In genomic region chr7:155807805-155808550, GRCh38 we compare ENCODE assay signal across 1 cellular context.
A peak's percentile ranks its signal among the peaks of the same experiment; 100 is the strongest.
TF ChIP-seq lines count a peak whose summit lies in the region.

No MANE protein-coding gene starts in this region.

TF ChIP-seq in HepG2, 621 proteins besides CTCF, POLR2A, EP300 and RAD21 (continued from another document and continues in another):
- TF ChIP-seq, protein P1, sequence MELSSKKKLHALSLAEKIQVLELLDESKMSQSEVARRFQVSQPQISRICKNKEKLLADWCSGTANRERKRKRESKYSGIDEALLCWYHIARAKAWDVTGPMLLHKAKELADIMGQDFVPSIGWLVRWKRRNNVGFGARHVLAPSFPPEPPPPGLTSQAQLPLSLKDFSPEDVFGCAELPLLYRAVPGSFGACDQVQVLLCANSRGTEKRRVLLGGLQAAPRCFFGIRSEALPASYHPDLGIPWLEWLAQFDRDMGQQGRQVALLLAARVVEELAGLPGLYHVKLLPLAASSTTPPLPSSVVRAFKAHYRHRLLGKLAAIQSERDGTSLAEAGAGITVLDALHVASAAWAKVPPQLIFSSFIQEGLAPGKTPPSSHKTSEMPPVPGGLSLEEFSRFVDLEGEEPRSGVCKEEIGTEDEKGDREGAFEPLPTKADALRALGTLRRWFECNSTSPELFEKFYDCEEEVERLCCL (CRISPR knock-in tag; IDR thresholded peaks at IDR 0.05; ENCODE audit: borderline replicate concordance), result no peak
- TF ChIP-seq SRSF9 (IDR thresholded peaks at IDR 0.05; ENCODE audit: borderline replicate concordance, insufficient read depth, low read depth, low read length, poor library complexity, severe bottlenecking), result no peak
- TF ChIP-seq, protein P2, sequence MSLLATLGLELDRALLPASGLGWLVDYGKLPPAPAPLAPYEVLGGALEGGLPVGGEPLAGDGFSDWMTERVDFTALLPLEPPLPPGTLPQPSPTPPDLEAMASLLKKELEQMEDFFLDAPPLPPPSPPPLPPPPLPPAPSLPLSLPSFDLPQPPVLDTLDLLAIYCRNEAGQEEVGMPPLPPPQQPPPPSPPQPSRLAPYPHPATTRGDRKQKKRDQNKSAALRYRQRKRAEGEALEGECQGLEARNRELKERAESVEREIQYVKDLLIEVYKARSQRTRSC (CRISPR knock-in tag; IDR thresholded peaks at IDR 0.05; ENCODE audit: low read depth), result no peak
- TF ChIP-seq ZNF616 (CRISPR knock-in tag; IDR thresholded peaks at IDR 0.05; ENCODE audit: low read depth), result no peak
- no peak for TF ChIP-seq ZNF703 (CRISPR knock-in tag; IDR thresholded peaks at IDR 0.05; ENCODE audit: borderline replicate concordance)
- TF ChIP-seq CHD2 (IDR thresholded peaks at IDR 0.05; ENCODE audit: low read depth, low read length), result no peak
- TF ChIP-seq SOX6 (IDR thresholded peaks at IDR 0.05), result no peak
- peak; percentile 60 for TF ChIP-seq SOX6 (CRISPR knock-in tag; IDR thresholded peaks at IDR 0.05)
- TF ChIP-seq, protein P3, sequence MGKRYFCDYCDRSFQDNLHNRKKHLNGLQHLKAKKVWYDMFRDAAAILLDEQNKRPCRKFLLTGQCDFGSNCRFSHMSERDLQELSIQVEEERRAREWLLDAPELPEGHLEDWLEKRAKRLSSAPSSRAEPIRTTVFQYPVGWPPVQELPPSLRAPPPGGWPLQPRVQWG (CRISPR knock-in tag; IDR thresholded peaks at IDR 0.05; ENCODE audit: borderline replicate concordance, low read depth), result no peak
- no peak for TF ChIP-seq ZNF761 (CRISPR knock-in tag; conservative IDR thresholded peaks at IDR 0.05)
- TF ChIP-seq, protein P4, sequence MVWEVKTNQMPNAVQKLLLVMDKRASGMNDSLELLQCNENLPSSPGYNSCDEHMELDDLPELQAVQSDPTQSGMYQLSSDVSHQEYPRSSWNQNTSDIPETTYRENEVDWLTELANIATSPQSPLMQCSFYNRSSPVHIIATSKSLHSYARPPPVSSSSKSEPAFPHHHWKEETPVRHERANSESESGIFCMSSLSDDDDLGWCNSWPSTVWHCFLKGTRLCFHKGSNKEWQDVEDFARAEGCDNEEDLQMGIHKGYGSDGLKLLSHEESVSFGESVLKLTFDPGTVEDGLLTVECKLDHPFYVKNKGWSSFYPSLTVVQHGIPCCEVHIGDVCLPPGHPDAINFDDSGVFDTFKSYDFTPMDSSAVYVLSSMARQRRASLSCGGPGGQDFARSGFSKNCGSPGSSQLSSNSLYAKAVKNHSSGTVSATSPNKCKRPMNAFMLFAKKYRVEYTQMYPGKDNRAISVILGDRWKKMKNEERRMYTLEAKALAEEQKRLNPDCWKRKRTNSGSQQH (CRISPR knock-in tag; IDR thresholded peaks at IDR 0.05; ENCODE audit: low read depth), result no peak
- TF ChIP-seq KAT2B (IDR thresholded peaks at IDR 0.05; ENCODE audit: borderline replicate concordance, low read depth, low read length), result no peak
- TF ChIP-seq GZF1 (CRISPR knock-in tag; IDR thresholded peaks at IDR 0.05), result no peak
- TF ChIP-seq NKX3-1 (CRISPR knock-in tag; IDR thresholded peaks at IDR 0.05), result no peak
- TF ChIP-seq, protein P5, sequence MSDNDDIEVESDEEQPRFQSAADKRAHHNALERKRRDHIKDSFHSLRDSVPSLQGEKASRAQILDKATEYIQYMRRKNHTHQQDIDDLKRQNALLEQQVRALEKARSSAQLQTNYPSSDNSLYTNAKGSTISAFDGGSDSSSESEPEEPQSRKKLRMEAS (IDR thresholded peaks at IDR 0.05), result no peak
- no peak for TF ChIP-seq ZNF768 (CRISPR knock-in tag; IDR thresholded peaks at IDR 0.05)
- no peak for TF ChIP-seq HMGA1 (CRISPR knock-in tag; conservative IDR thresholded peaks at IDR 0.05)
- no peak for TF ChIP-seq HCFC1 (IDR thresholded peaks at IDR 0.05; ENCODE audit: low read depth, low read length)
- TF ChIP-seq, protein P6, sequence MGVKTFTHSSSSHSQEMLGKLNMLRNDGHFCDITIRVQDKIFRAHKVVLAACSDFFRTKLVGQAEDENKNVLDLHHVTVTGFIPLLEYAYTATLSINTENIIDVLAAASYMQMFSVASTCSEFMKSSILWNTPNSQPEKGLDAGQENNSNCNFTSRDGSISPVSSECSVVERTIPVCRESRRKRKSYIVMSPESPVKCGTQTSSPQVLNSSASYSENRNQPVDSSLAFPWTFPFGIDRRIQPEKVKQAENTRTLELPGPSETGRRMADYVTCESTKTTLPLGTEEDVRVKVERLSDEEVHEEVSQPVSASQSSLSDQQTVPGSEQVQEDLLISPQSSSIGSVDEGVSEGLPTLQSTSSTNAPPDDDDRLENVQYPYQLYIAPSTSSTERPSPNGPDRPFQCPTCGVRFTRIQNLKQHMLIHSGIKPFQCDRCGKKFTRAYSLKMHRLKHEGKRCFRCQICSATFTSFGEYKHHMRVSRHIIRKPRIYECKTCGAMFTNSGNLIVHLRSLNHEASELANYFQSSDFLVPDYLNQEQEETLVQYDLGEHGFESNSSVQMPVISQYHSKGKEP (CRISPR knock-in tag; IDR thresholded peaks at IDR 0.05), result no peak
- TF ChIP-seq ZNF780A (CRISPR knock-in tag; IDR thresholded peaks at IDR 0.05), result no peak
- TF ChIP-seq ZFX (CRISPR knock-in tag; IDR thresholded peaks at IDR 0.05; ENCODE audit: low read depth), result no peak; the same call in 1 of the 2 replicates
- TF ChIP-seq PITX1 (CRISPR knock-in tag; IDR thresholded peaks at IDR 0.05), result no peak
- TF ChIP-seq KMT2A (CRISPR knock-in tag; IDR thresholded peaks at IDR 0.05), result no peak
- no peak for TF ChIP-seq ZNF180 (CRISPR knock-in tag; IDR thresholded peaks at IDR 0.05; ENCODE audit: borderline replicate concordance, low read depth)
- no peak; the same call in 1 of the 2 replicates for TF ChIP-seq ZNF12 (CRISPR knock-in tag; IDR thresholded peaks at IDR 0.05)
- no peak for TF ChIP-seq TBX3 (IDR thresholded peaks at IDR 0.05; ENCODE audit: borderline replicate concordance)
- TF ChIP-seq JUNB (CRISPR knock-in tag; IDR thresholded peaks at IDR 0.05; ENCODE audit: borderline replicate concordance), result no peak
- TF ChIP-seq XBP1 (CRISPR knock-in tag; IDR thresholded peaks at IDR 0.05), result no peak
- TF ChIP-seq PTBP1 (IDR thresholded peaks at IDR 0.05; ENCODE audit: low read depth, low read length, poor library complexity, severe bottlenecking), result no peak
- TF ChIP-seq ZNF839 (CRISPR knock-in tag; IDR thresholded peaks at IDR 0.05; ENCODE audit: borderline replicate concordance), result no peak
- TF ChIP-seq ZNF607 (CRISPR knock-in tag; IDR thresholded peaks at IDR 0.05; ENCODE audit: borderline replicate concordance), result no peak
- TF ChIP-seq DNMT3B (CRISPR knock-in tag; conservative IDR thresholded peaks at IDR 0.05), result no peak
- TF ChIP-seq POLR2G (IDR thresholded peaks at IDR 0.05; ENCODE audit: low read depth, low read length), result 0 out of 2 replicates have a peak, but pooled peaks have one; percentile 12
- TF ChIP-seq, protein P7, sequence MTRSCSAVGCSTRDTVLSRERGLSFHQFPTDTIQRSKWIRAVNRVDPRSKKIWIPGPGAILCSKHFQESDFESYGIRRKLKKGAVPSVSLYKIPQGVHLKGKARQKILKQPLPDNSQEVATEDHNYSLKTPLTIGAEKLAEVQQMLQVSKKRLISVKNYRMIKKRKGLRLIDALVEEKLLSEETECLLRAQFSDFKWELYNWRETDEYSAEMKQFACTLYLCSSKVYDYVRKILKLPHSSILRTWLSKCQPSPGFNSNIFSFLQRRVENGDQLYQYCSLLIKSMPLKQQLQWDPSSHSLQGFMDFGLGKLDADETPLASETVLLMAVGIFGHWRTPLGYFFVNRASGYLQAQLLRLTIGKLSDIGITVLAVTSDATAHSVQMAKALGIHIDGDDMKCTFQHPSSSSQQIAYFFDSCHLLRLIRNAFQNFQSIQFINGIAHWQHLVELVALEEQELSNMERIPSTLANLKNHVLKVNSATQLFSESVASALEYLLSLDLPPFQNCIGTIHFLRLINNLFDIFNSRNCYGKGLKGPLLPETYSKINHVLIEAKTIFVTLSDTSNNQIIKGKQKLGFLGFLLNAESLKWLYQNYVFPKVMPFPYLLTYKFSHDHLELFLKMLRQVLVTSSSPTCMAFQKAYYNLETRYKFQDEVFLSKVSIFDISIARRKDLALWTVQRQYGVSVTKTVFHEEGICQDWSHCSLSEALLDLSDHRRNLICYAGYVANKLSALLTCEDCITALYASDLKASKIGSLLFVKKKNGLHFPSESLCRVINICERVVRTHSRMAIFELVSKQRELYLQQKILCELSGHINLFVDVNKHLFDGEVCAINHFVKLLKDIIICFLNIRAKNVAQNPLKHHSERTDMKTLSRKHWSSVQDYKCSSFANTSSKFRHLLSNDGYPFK (CRISPR knock-in tag; IDR thresholded peaks at IDR 0.05; ENCODE audit: borderline replicate concordance), result peak; percentile 10; the same call in 1 of the 2 replicates
- TF ChIP-seq, protein P8, sequence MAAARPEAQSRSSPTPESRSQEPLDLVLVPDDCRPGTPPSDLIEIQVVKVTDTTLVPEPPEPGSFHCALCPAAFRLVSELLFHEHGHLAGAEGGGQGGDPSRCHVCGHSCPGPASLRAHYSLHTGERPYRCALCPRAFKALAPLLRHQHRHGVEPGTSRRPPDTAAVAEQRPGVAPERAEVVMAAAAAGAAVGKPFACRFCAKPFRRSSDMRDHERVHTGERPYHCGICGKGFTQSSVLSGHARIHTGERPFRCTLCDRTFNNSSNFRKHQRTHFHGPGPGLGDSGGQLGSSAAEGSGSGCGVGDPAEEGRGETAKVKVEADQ (CRISPR knock-in tag; IDR thresholded peaks at IDR 0.05; ENCODE audit: borderline replicate concordance), result no peak
- TF ChIP-seq, protein P9, sequence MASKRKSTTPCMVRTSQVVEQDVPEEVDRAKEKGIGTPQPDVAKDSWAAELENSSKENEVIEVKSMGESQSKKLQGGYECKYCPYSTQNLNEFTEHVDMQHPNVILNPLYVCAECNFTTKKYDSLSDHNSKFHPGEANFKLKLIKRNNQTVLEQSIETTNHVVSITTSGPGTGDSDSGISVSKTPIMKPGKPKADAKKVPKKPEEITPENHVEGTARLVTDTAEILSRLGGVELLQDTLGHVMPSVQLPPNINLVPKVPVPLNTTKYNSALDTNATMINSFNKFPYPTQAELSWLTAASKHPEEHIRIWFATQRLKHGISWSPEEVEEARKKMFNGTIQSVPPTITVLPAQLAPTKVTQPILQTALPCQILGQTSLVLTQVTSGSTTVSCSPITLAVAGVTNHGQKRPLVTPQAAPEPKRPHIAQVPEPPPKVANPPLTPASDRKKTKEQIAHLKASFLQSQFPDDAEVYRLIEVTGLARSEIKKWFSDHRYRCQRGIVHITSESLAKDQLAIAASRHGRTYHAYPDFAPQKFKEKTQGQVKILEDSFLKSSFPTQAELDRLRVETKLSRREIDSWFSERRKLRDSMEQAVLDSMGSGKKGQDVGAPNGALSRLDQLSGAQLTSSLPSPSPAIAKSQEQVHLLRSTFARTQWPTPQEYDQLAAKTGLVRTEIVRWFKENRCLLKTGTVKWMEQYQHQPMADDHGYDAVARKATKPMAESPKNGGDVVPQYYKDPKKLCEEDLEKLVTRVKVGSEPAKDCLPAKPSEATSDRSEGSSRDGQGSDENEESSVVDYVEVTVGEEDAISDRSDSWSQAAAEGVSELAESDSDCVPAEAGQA (IDR thresholded peaks at IDR 0.05; ENCODE audit: low read depth), result no peak
- TF ChIP-seq, protein P9 (CRISPR knock-in tag; IDR thresholded peaks at IDR 0.05; ENCODE audit: borderline replicate concordance), result no peak
- no peak for TF ChIP-seq MIER2 (CRISPR knock-in tag; IDR thresholded peaks at IDR 0.05)
- no peak for TF ChIP-seq ZSCAN20 (CRISPR knock-in tag; IDR thresholded peaks at IDR 0.05; ENCODE audit: borderline replicate concordance)
- TF ChIP-seq TP53 (CRISPR knock-in tag; conservative IDR thresholded peaks at IDR 0.05), result no peak
- no peak for TF ChIP-seq JDP2 (CRISPR knock-in tag; IDR thresholded peaks at IDR 0.05; ENCODE audit: borderline replicate concordance)
- no peak for TF ChIP-seq ETS1 (CRISPR knock-in tag; IDR thresholded peaks at IDR 0.05)
- TF ChIP-seq SRSF4 (IDR thresholded peaks at IDR 0.05; ENCODE audit: low read depth, low read length, poor library complexity, severe bottlenecking), result no peak
- peak; percentile 76; the same call in 1 of the 2 replicates for TF ChIP-seq THRA (CRISPR knock-in tag; IDR thresholded peaks at IDR 0.05; ENCODE audit: borderline replicate concordance)
- no peak for TF ChIP-seq CHCHD3 (CRISPR knock-in tag; IDR thresholded peaks at IDR 0.05)
- no peak for TF ChIP-seq REPIN1 (CRISPR knock-in tag; IDR thresholded peaks at IDR 0.05; ENCODE audit: borderline replicate concordance, low read depth)
- no peak for TF ChIP-seq SETDB1 (CRISPR knock-in tag; IDR thresholded peaks at IDR 0.05; ENCODE audit: borderline replicate concordance)
- 0 out of 2 replicates have a peak, but pooled peaks have one; percentile 35 for TF ChIP-seq JUND (CRISPR knock-in tag; IDR thresholded peaks at IDR 0.05)
- TF ChIP-seq ZNF234 (CRISPR knock-in tag; conservative IDR thresholded peaks at IDR 0.05), result no peak
- TF ChIP-seq MTA3 (CRISPR knock-in tag; IDR thresholded peaks at IDR 0.05), result no peak
- no peak for TF ChIP-seq GTF3A (CRISPR knock-in tag; conservative IDR thresholded peaks at IDR 0.05)
- no peak for TF ChIP-seq ZNF567 (CRISPR knock-in tag; IDR thresholded peaks at IDR 0.05; ENCODE audit: borderline replicate concordance)
